11 cellular contexts compared by ENCODE assay signal in the genomic region with DNA sequence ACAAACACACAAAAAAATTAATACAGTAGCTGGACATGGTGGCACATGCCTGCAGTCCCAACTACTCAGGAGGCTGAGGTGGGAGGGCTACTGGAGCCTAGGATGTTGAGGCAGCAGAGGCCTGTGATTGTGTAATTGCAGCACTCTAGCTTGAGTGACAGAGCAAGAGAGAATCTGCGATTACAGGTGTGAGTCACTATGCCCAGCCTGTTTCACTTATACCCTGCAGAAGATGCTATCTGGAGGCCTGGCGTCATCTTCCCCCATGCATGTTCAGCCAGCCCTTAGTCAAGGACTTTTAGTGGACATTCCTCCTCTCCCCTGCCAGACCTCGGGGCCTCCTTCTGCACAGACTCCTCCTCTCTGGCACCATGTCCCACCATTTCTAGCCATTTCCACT. TPM values are rescaled to one million over a fixed set of nuclear protein-coding genes. Genes with fewer than 3 reads are reported as not detected.
DNase-seq lines count a peak whose midpoint lies in the region; ATAC-seq, FAIRE-seq and TF ChIP-seq lines count a peak whose summit lies in the region.
"Had no signal": no experiment of that assay in that cellular context is flagged by ENCODE, and none has a peak within 500 bp of the region (broad histone marks: within the 10 kb centered on the region; RNA-seq: fewer than 3 reads in every experiment).

No MANE protein-coding gene starts in this region.

- peak overlapping the region in 1 of 4 experiments; percentile 27; a peak in 2 of 7 replicates for H3K9ac ChIP-seq in H1 (replicated peaks in 1 of 4; ENCODE audit: extremely low read depth in 1 of 4, low read depth in 3 of 4, low read length in 3 of 4)

- WGBS in H1 (ENCODE audit: extremely low coverage in 1 of 2, insufficient coverage in 1 of 2, insufficient read length in 1 of 2, insufficient replicate concordance in 2 of 2, low coverage in 1 of 2, low lambda C conversion rate in 2 of 2, missing lambda C conversion rate in 1 of 2), 2 experiments, result 95% methylated on average over 3 of the region's 3 CpGs; no CpG with 5 or more reads in 1 of the 2 experiments

- no peaks in the 10 kb centered on the region for H3K27me3 ChIP-seq in H1 (replicated peaks in 1 of 4; ENCODE audit: control insufficient read depth in 3 of 4, extremely low read depth in 1 of 4, insufficient read depth in 3 of 4, low read length in 3 of 4)

- no peak overlapping the region for H3K56ac ChIP-seq in H1 (replicated peaks; ENCODE audit: insufficient read length, low read depth, low read length)

- no peak for TF ChIP-seq RAD21 in H1 (IDR thresholded peaks at IDR 0.05 in 1 of 2, conservative IDR thresholded peaks at IDR 0.05 in 1 of 2; ENCODE audit: low read depth in 2 of 2, low read length in 2 of 2)

- peak overlapping the region; percentile 10 for H2BK15ac ChIP-seq in H1 (ENCODE audit: low read length)

- H3K23me2 ChIP-seq in H1 (ENCODE audit: low read depth, low read length), result no peaks in the 10 kb centered on the region

- CTCF ChIA-PET in H1 (lab: Charles Lee; ENCODE audit: partially characterized antibody), result interaction anchor here (0.6 to 7.7 kb wide), 12 partner anchors 8 to 227 kb away, joined by 3 to 52 read pairs (median 4); partner anchors contain the start of gene RCC2

- TF ChIP-seq EP300 in H1 (IDR thresholded peaks at IDR 0.05; ENCODE audit: borderline replicate concordance in 1 of 2, low read depth in 2 of 2, low read length in 2 of 2), result no peak

- H3K79me1 ChIP-seq in H1 (ENCODE audit: low read depth, low read length), result no peaks in the 10 kb centered on the region

- H2AFZ ChIP-seq in H1 (ENCODE audit: low read length), result 0 out of 2 replicates have a peak overlapping the region, but pooled peaks have one; percentile 65

- H3K9me3 ChIP-seq in H1 (ENCODE audit: insufficient read depth in 2 of 2, low read depth in 1 of 2, low read length in 1 of 2), result no peaks in the 10 kb centered on the region

- no peaks in the 10 kb centered on the region for H3K36me3 ChIP-seq in H1 (ENCODE audit: control insufficient read depth in 2 of 4, insufficient read depth in 4 of 4, low read length in 3 of 4)

- H4K5ac ChIP-seq in H1 (ENCODE audit: insufficient read length, low read depth, low read length), result peak overlapping the region; percentile 4

- H3K27ac ChIP-seq in H1 (ENCODE audit: low read depth, low read length), result no peak overlapping the region

- peak overlapping the region; percentile 28 for H3K4ac ChIP-seq in H1 (replicated peaks; ENCODE audit: insufficient read length, low read depth, low read length)

- H3K4me3 ChIP-seq in H1 (ENCODE audit: extremely low read depth in 1 of 4, insufficient read depth in 2 of 4, low read depth in 3 of 4, low read length in 4 of 4), result no peak overlapping the region

- no peaks in the 10 kb centered on the region for H3K79me2 ChIP-seq in H1 (ENCODE audit: control insufficient read depth in 1 of 2, insufficient read depth in 2 of 2, low read length in 2 of 2)

- peak overlapping the region; percentile 41; the same call in 1 of the 2 replicates for H2BK5ac ChIP-seq in H1 (ENCODE audit: low read depth, low read length)

- no peak for ATAC-seq in HG03139 (IDR thresholded peaks at IDR 0.05; ENCODE audit: unreplicated experiment)
- ATAC-seq in GM21825 (IDR thresholded peaks at IDR 0.05; ENCODE audit: unreplicated experiment), result no peak
- ATAC-seq: stimulated activated memory B cell treated with anti-CD40 and anti-IgM and Interleukin-4, amounts not matched to agents 10 μg/mL and 1 μg/mL and 100 μg/mL, for 72 hours had no signal

- H4K20me1 ChIP-seq in H1 (replicated peaks in 1 of 2; ENCODE audit: control insufficient read depth in 1 of 2, insufficient read depth in 2 of 2, low read length in 2 of 2), result no peaks in the 10 kb centered on the region

- H4K8ac ChIP-seq in H1 (ENCODE audit: extremely low read depth, insufficient read depth, low read length), result no peak overlapping the region

- POLR2A ChIA-PET in H1 (lab: Charles Lee; ENCODE audit: partially characterized antibody), result interaction anchor here (1.3 to 9.9 kb wide), 6 partner anchors 10 to 44 kb away, joined by 3 to 62 read pairs (median 6); partner anchors contain the start of gene RCC2

- no peak for TF ChIP-seq CTCF in H1 (IDR thresholded peaks at IDR 0.05; ENCODE audit: control extremely low read depth in 1 of 3, insufficient read depth in 1 of 3, low read depth in 1 of 3, low read length in 3 of 3)

- TF ChIP-seq POLR2A in H1 (IDR thresholded peaks at IDR 0.05; ENCODE audit: control extremely low read depth in 1 of 2, low read depth in 2 of 2, low read length in 2 of 2), result no peak

- peaks cover 0 to 7% (median 2%) of the 10 kb centered on the region in 4 experiments; a peak in 4 of 7 replicates for H3K4me1 ChIP-seq in H1 (replicated peaks in 1 of 4; ENCODE audit: control insufficient read depth in 3 of 4, insufficient read depth in 4 of 4, low read length in 3 of 4)

- peak overlapping the region; percentile 34; the same call in 1 of the 2 replicates for H3K18ac ChIP-seq in H1 (ENCODE audit: extremely low read depth, low read length)

- FAIRE-seq in H1 (lab: Jason Lieb, UNC), result no peak

- H2BK120ac ChIP-seq in H1 (replicated peaks; ENCODE audit: low read depth, low read length), result no peak overlapping the region

- peak overlapping the region; percentile 97 for H2BK20ac ChIP-seq in H1 (ENCODE audit: low read length)

- no peak overlapping the region for H3K4me2 ChIP-seq in H1 (ENCODE audit: insufficient read depth in 1 of 2, low read depth in 2 of 2, low read length in 2 of 2)

- no peak overlapping the region for H3K23ac ChIP-seq in H1 (ENCODE audit: insufficient read length)

- DNase-seq in activated CD8-positive, alpha-beta memory T cell treated with anti-CD3 and anti-CD28 coated beads, Interleukin-2, amount 50 U/mL, for 48 hours, result peak; percentile 49
- DNase-seq in activated CD8-positive, alpha-beta memory T cell treated with anti-CD3 and anti-CD28 coated beads for 24 hours, result no peak
- peak; percentile 28 for DNase-seq in LoVo (ENCODE audit: low spot score)
- DNase-seq in H1 (ENCODE audit: low read depth in 1 of 2, low spot score in 2 of 2), result no peak
- peak; percentile 79 for DNase-seq in renal cortical epithelial cell (ENCODE audit: low read depth)
- no peak for DNase-seq in NCI-H446 (lab: John Stamatoyannopoulos, UW)
- DNase-seq: glutamatergic neuron, NCI-H1436 had no signal

- H2AK5ac ChIP-seq in H1 (ENCODE audit: low read depth, low read length), result peak overlapping the region; percentile 17; the same call in 1 of the 2 replicates

- H3K14ac ChIP-seq in H1 (ENCODE audit: insufficient read length), result no peak overlapping the region

- peak overlapping the region; percentile 45 for H4K91ac ChIP-seq in H1 (replicated peaks; ENCODE audit: insufficient read length, low read length)

- H2BK12ac ChIP-seq in H1 (ENCODE audit: low read depth, low read length), result peak overlapping the region; percentile 78; the same call in 1 of the 2 replicates

TF ChIP-seq in H1, 55 proteins besides CTCF, POLR2A, EP300 and RAD21 (continues in another document):
- TF ChIP-seq CHD2 (IDR thresholded peaks at IDR 0.05; ENCODE audit: low read length) (no peak), ATF3 (IDR thresholded peaks at IDR 0.05; ENCODE audit: insufficient read depth, low read depth, low read length) (no peak)

RNA-seq across cellular contexts. Expression of gene RCC2, which starts 36.3 kb away (rescaled TPM):
- 454 and 455 TPM in 2 replicates for total RNA-seq in H1 (2021; fragmentation: NEBNext Ultra II Directional; extraction: Animal tissue kit (Norgen Biotek cat#: 25700))
- polyA plus RNA-seq in H1 (2011; rRNA removed), result 229 and 389 TPM in 2 replicates
- polyA plus RNA-seq in H1 (2011; cell fraction: cytosol; rRNA removed), result 208 TPM
- 390 TPM for polyA plus RNA-seq in H1 (2011; cell fraction: nucleus; rRNA removed)
- 308 to 381 TPM (median 333 TPM) in 4 replicates for polyA plus RNA-seq in H1 (2012, experiment 1 of 2)
- polyA plus RNA-seq in H1 (2012, experiment 2 of 2), result 197 TPM
- 230 TPM for polyA plus RNA-seq in H1 (2013, experiment 1 of 2)
- polyA plus RNA-seq in H1 (2013, experiment 2 of 2), result 221 TPM
- 172 and 251 TPM in 2 replicates for polyA minus RNA-seq in H1 (2011; rRNA and poly(A)+ RNA removed)
- 193 TPM for polyA minus RNA-seq in H1 (2011; cell fraction: cytosol; rRNA and poly(A)+ RNA removed)
- 82.4 TPM for polyA minus RNA-seq in H1 (2011; cell fraction: nucleus; rRNA and poly(A)+ RNA removed)
- 71.7 and 82.0 TPM in 2 replicates for total RNA-seq in renal cortical epithelial cell

Comparison
In these comparisons a context has a peak if more than half of its experiments do, and no peak if none do; other contexts are left out.
1. DNase-seq: peak in activated CD8-positive, alpha-beta memory T cell treated with anti-CD3 and anti-CD28 coated beads, Interleukin-2, amount 50 U/mL, for 48 hours (single experiment), LoVo (single experiment) and renal cortical epithelial cell (single experiment); none in activated CD8-positive, alpha-beta memory T cell treated with anti-CD3 and anti-CD28 coated beads for 24 hours (single experiment), H1 (0 of 2) and NCI-H446 (0 of 2).